In genomic region chr3:40864146-40864782, GRCh38 we compare ENCODE assay signal across 17 cellular contexts.
DNase-seq lines count a peak whose midpoint lies in the region; ATAC-seq and TF ChIP-seq lines count a peak whose summit lies in the region.
"Had no signal": no experiment of that assay in that cellular context is flagged by ENCODE, and none has a peak within 500 bp of the region (broad histone marks: within the 10 kb centered on the region; RNA-seq: fewer than 3 reads in every experiment).

No MANE protein-coding gene starts in this region.

- H3K27me3 Mint-ChIP-seq in chondrocyte (ENCODE audit: low read depth), result peaks cover 2% of the 10 kb centered on the region
- peaks cover 2% of the 10 kb centered on the region for H3K27me3 Mint-ChIP-seq in neural progenitor cell (ENCODE audit: insufficient read depth, low read depth)
- peaks cover 1% of the 10 kb centered on the region for H3K27me3 Mint-ChIP-seq in endothelial cell (ENCODE audit: unreplicated experiment)
- H3K27me3 Mint-ChIP-seq in effector memory CD8-positive, alpha-beta T cell, result peaks cover 7 to 25% of the 10 kb centered on the region in 2 donors
- H3K27me3 Mint-ChIP-seq in activated CD8-positive, alpha-beta T cell treated with anti-CD3 and anti-CD28 coated beads for 36 hours, result peaks cover 4% of the 10 kb centered on the region
- H3K27me3 Mint-ChIP-seq: IgD-negative memory B cell had no signal

- H3K4me1 ChIP-seq in neural progenitor cell, result peaks cover 4% of the 10 kb centered on the region

- H3K79me2 ChIP-seq in neural progenitor cell (ENCODE audit: low read depth), result no peaks in the 10 kb centered on the region

- no peak overlapping the region for H2AFZ ChIP-seq in neural progenitor cell (replicated peaks)

- peak overlapping the region; percentile 29 for H3K27ac Mint-ChIP-seq in chondrocyte (ENCODE audit: unreplicated experiment)
- peak overlapping the region; percentile 44 for H3K27ac Mint-ChIP-seq in neural progenitor cell
- H3K27ac Mint-ChIP-seq in endothelial cell (ENCODE audit: unreplicated experiment), result no peak overlapping the region
- no peak overlapping the region for H3K27ac Mint-ChIP-seq in effector memory CD8-positive, alpha-beta T cell
- H3K27ac Mint-ChIP-seq in activated CD8-positive, alpha-beta T cell treated with anti-CD3 and anti-CD28 coated beads for 36 hours, result no peak overlapping the region
- H3K27ac Mint-ChIP-seq: IgD-negative memory B cell had no signal

- no peaks in the 10 kb centered on the region for H3K9me3 ChIP-seq in neural progenitor cell (ENCODE audit: low read depth)

- H3K9me3 Mint-ChIP-seq in chondrocyte (ENCODE audit: low read depth) (no peaks in the 10 kb centered on the region), neural progenitor cell (no peaks in the 10 kb centered on the region), endothelial cell (ENCODE audit: unreplicated experiment) (no peaks in the 10 kb centered on the region)
- H3K9me3 Mint-ChIP-seq in effector memory CD8-positive, alpha-beta T cell, result no peaks in the 10 kb centered on the region
- no peaks in the 10 kb centered on the region for H3K9me3 Mint-ChIP-seq in activated CD8-positive, alpha-beta T cell treated with anti-CD3 and anti-CD28 coated beads for 36 hours

- DNase-seq in HT1080 (ENCODE audit: low read depth) (peak; percentile 29), MV-4-11 (lab: John Stamatoyannopoulos, UW) (peak; percentile 44), chondrocyte (ENCODE audit: low spot score) (no peak), neural progenitor cell (ENCODE audit: low spot score) (no peak), endothelial cell (ENCODE audit: low spot score) (no peak)
- DNase-seq in effector memory CD8-positive, alpha-beta T cell, result no peak
- DNase-seq in activated CD8-positive, alpha-beta T cell treated with anti-CD3 and anti-CD28 coated beads for 36 hours, result no peak
- DNase-seq: NCI-H1417 treated with DMSO at 0.1 percent for 48 hours, NCI-H187 treated with DMSO at 0.1 percent for 48 hours, NCI-H226, NCI-H82, OCI-M1, SHP77 treated with DMSO at 0.1 percent for 48 hours, SK-N-SH had no signal

- CTCF ChIA-PET in activated CD8-positive, alpha-beta T cell treated with anti-CD3 and anti-CD28 coated beads for 36 hours (lab: Charles Lee), result no interaction called here

- H3K27me3 ChIP-seq in neural progenitor cell, result no peaks in the 10 kb centered on the region

- no peaks in the 10 kb centered on the region for H3F3A ChIP-seq in neural progenitor cell (ENCODE audit: low read depth)

- POLR2A ChIA-PET in activated CD8-positive, alpha-beta T cell treated with anti-CD3 and anti-CD28 coated beads for 36 hours (lab: Charles Lee), result no interaction called here

- no peak overlapping the region for H3K4me2 ChIP-seq in neural progenitor cell
- H3K4me2 ChIP-seq: SK-N-SH had no signal

- no peak for TF ChIP-seq CTCF in chondrocyte (IDR thresholded peaks at IDR 0.05)
- TF ChIP-seq CTCF in neural progenitor cell (IDR thresholded peaks at IDR 0.05), result no peak
- TF ChIP-seq CTCF in endothelial cell (IDR thresholded peaks at IDR 0.05; ENCODE audit: unreplicated experiment), result no peak
- no peak for TF ChIP-seq CTCF in activated CD8-positive, alpha-beta T cell treated with anti-CD3 and anti-CD28 coated beads for 36 hours (IDR thresholded peaks at IDR 0.05)

- H3K36me3 ChIP-seq in neural progenitor cell, result no peaks in the 10 kb centered on the region

- no peak overlapping the region for H3K9ac ChIP-seq in neural progenitor cell
- H3K9ac ChIP-seq: SK-N-SH had no signal

- no peak overlapping the region for H3K4me3 ChIP-seq in neural progenitor cell

- no peaks in the 10 kb centered on the region for H4K20me1 ChIP-seq in neural progenitor cell (ENCODE audit: low read depth)

- no peak for ATAC-seq in effector memory CD8-positive, alpha-beta T cell (replicated peaks)
- ATAC-seq in HG03460 (IDR thresholded peaks at IDR 0.05; ENCODE audit: unreplicated experiment), result no peak
- no peak for ATAC-seq in activated CD8-positive, alpha-beta T cell treated with anti-CD3 and anti-CD28 coated beads for 36 hours

- H3K36me3 Mint-ChIP-seq in chondrocyte (ENCODE audit: low read depth) (no peaks in the 10 kb centered on the region), neural progenitor cell (no peaks in the 10 kb centered on the region), endothelial cell (ENCODE audit: low read depth, unreplicated experiment) (no peaks in the 10 kb centered on the region)
- H3K36me3 Mint-ChIP-seq in effector memory CD8-positive, alpha-beta T cell (ENCODE audit: insufficient read depth), result no peaks in the 10 kb centered on the region
- no peaks in the 10 kb centered on the region for H3K36me3 Mint-ChIP-seq in activated CD8-positive, alpha-beta T cell treated with anti-CD3 and anti-CD28 coated beads for 36 hours (ENCODE audit: low read depth)

- H3K4me3 Mint-ChIP-seq in chondrocyte (ENCODE audit: unreplicated experiment), result no peak overlapping the region
- no peak overlapping the region for H3K4me3 Mint-ChIP-seq in neural progenitor cell
- H3K4me3 Mint-ChIP-seq in endothelial cell (ENCODE audit: unreplicated experiment), result no peak overlapping the region
- no peak overlapping the region for H3K4me3 Mint-ChIP-seq in effector memory CD8-positive, alpha-beta T cell
- H3K4me3 Mint-ChIP-seq in activated CD8-positive, alpha-beta T cell treated with anti-CD3 and anti-CD28 coated beads for 36 hours, result no peak overlapping the region
- H3K4me3 Mint-ChIP-seq: IgD-negative memory B cell had no signal

- H3K4me1 Mint-ChIP-seq in chondrocyte (ENCODE audit: low read depth) (peaks cover 37% of the 10 kb centered on the region), neural progenitor cell (no peaks in the 10 kb centered on the region), endothelial cell (ENCODE audit: unreplicated experiment) (peaks cover 5% of the 10 kb centered on the region)
- H3K4me1 Mint-ChIP-seq in effector memory CD8-positive, alpha-beta T cell (ENCODE audit: low read depth in 2 of 2), result no peaks in the 10 kb centered on the region
- no peaks in the 10 kb centered on the region for H3K4me1 Mint-ChIP-seq in activated CD8-positive, alpha-beta T cell treated with anti-CD3 and anti-CD28 coated beads for 36 hours (ENCODE audit: low read depth)

- intact Hi-C loops in activated CD8-positive, alpha-beta T cell treated with anti-CD3 and anti-CD28 coated beads for 36 hours (cut with micrococcal nuclease), result no loop called here

- H3K27ac ChIP-seq in neural progenitor cell, result no peak overlapping the region
- H3K27ac ChIP-seq: C4-2B had no signal

Comparison
In these comparisons a context has a peak if more than half of its experiments do, and no peak if none do; other contexts are left out.
1. DNase-seq: peak in HT1080 (single experiment) and MV-4-11 (single experiment); none in chondrocyte (single experiment), neural progenitor cell (single experiment), endothelial cell (single experiment), effector memory CD8-positive, alpha-beta T cell (0 of 3) and activated CD8-positive, alpha-beta T cell treated with anti-CD3 and anti-CD28 coated beads for 36 hours (single experiment).
2. H3K27ac Mint-ChIP-seq: peak in chondrocyte (single experiment) and neural progenitor cell (single experiment); none in endothelial cell (single experiment), effector memory CD8-positive, alpha-beta T cell (0 of 2) and activated CD8-positive, alpha-beta T cell treated with anti-CD3 and anti-CD28 coated beads for 36 hours (single experiment).